ENCODE assay signal across 21 cellular contexts in genomic region chr1:27275686-27276085, GRCh38.
"Had no signal": no experiment of that assay in that cellular context is flagged by ENCODE, and none has a peak within 500 bp of the region (broad histone marks: within the 10 kb centered on the region; RNA-seq: fewer than 3 reads in every experiment).

No MANE protein-coding gene starts in this region.

- H3K4me2 ChIP-seq: neural progenitor cell had no signal

- H3K9me3 ChIP-seq: body of pancreas, esophagus muscularis mucosa, mucosa of descending colon, psoas muscle, testis had no signal

- H3K27me3 ChIP-seq: body of pancreas, esophagus muscularis mucosa, heart right ventricle, neural progenitor cell, testis had no signal

- H3K9ac ChIP-seq: neural progenitor cell had no signal

- H3K27ac ChIP-seq: body of pancreas, esophagus muscularis mucosa, heart right ventricle, neural progenitor cell, psoas muscle, skin epidermis, testis had no signal

- ATAC-seq: body of pancreas; heart right ventricle; mucosa of descending colon; psoas muscle; right cardiac atrium; stimulated activated naive CD8-positive, alpha-beta T cell treated with anti-CD3 and anti-CD28 coated beads, Interleukin-15, amount 100 ng/mL, for 72 hours had no signal

- H2AFZ ChIP-seq: neural progenitor cell had no signal

- H3K4me3 ChIP-seq: body of pancreas, esophagus muscularis mucosa, heart right ventricle, mucosa of descending colon, neural progenitor cell, psoas muscle, skin epidermis, testis had no signal

- H3K4me1 ChIP-seq: body of pancreas, esophagus muscularis mucosa, neural progenitor cell, psoas muscle had no signal

- DNase-seq: activated CD4-positive, alpha-beta T cell treated with anti-CD3 and anti-CD28 coated beads, Interleukin-2, amount 50 U/mL, for 4 hours; activated gamma-delta T cell treated with Interleukin-2 at 50 U/mL for 16 hours; activated naive CD8-positive, alpha-beta T cell treated with anti-CD3 and anti-CD28 coated beads for 36 hours; amygdala; body of pancreas; dermis blood vessel endothelial cell; effector memory CD4-positive, alpha-beta T cell; heart right ventricle; immature natural killer cell; kidney glomerular epithelial cell; mucosa of descending colon; naive B cell; psoas muscle; right cardiac atrium; stimulated activated CD4-positive, alpha-beta T cell treated with anti-CD3 and anti-CD28 coated beads, Interleukin-15, amount 100 ng/mL, for 24 hours; stimulated activated CD4-positive, alpha-beta T cell treated with anti-CD3 and anti-CD28 coated beads, Interleukin-2, amount 100 ng/mL, for 48 hours; stimulated activated naive CD8-positive, alpha-beta T cell treated with anti-CD3 and anti-CD28 coated beads, Interleukin-15, amount 100 ng/mL, for 72 hours; testis had no signal
